ENCODE assay signal across 22 cellular contexts in genomic region chr1:193846881-193847280, GRCh38.
A peak's percentile ranks its signal among the peaks of the same experiment; 100 is the strongest.
DNase-seq lines count a peak whose midpoint lies in the region; ATAC-seq and TF ChIP-seq lines count a peak whose summit lies in the region.
"Had no signal": no experiment of that assay in that cellular context is flagged by ENCODE, and none has a peak within 500 bp of the region (broad histone marks: within the 10 kb centered on the region; RNA-seq: fewer than 3 reads in every experiment).

No MANE protein-coding gene starts in this region.

- TF ChIP-seq CTCF in IMR-90 (conservative IDR thresholded peaks at IDR 0.05; ENCODE audit: low read depth, low read length): no peak
- no peak for TF ChIP-seq CTCF in right atrium auricular region (IDR thresholded peaks at IDR 0.05)

- H3K27me3 ChIP-seq in IMR-90 (ENCODE audit: control insufficient read depth, insufficient read depth, low read length) (no peaks in the 10 kb centered on the region), right atrium auricular region (no peaks in the 10 kb centered on the region)
- H3K27me3 ChIP-seq: Peyer's patch, SJCRH30 had no signal

- no peak overlapping the region for H4K8ac ChIP-seq in IMR-90 (ENCODE audit: low read depth in 2 of 2, low read length in 2 of 2)

- in situ Hi-C loops in IMR-90 (cut with MboI; ENCODE audit: low sequenced_read_pairs): no loop called here

- no peaks in the 10 kb centered on the region for H3K79me1 ChIP-seq in IMR-90 (ENCODE audit: low read depth in 1 of 2, low read length in 2 of 2)

- H3K27ac Mint-ChIP-seq in immature natural killer cell: no peak overlapping the region
- H3K27ac Mint-ChIP-seq: CD4-positive, CD25-positive, alpha-beta regulatory T cell; H9 had no signal

- no peak overlapping the region for H4K5ac ChIP-seq in IMR-90 (ENCODE audit: low read depth, low read length)

- H3K4me1 ChIP-seq in IMR-90 (ENCODE audit: control insufficient read depth, insufficient read depth, low read length) (no peaks in the 10 kb centered on the region; the same call in 1 of the 2 replicates), right atrium auricular region (no peaks in the 10 kb centered on the region)
- H3K4me1 ChIP-seq: Peyer's patch, SJCRH30 had no signal

- no peak overlapping the region for H3K4ac ChIP-seq in IMR-90 (ENCODE audit: low read depth, low read length)

- DNase-seq in IMR-90 (peak; percentile 11), NCI-H446 treated with DMSO at 0.1 percent for 48 hours (lab: John Stamatoyannopoulos, UW) (peak; percentile 87), astrocyte of the hippocampus (ENCODE audit: low read depth, low spot score) (peak; percentile 62), right atrium auricular region (ENCODE audit: low spot score) (no peak), immature natural killer cell (no peak), RPMI8226 (no peak)
- DNase-seq: CD4-positive, CD25-positive, alpha-beta regulatory T cell; DMS79; GM23248; H9; KBM-7; NCI-H1105; NCI-H146; NCI-H2029 treated with DMSO at 0.1 percent for 48 hours; NCI-H510A treated with DMSO at 0.1 percent for 48 hours; NCI-H774; Peyer's patch; SJCRH30 had no signal

- peaks cover 0 to 3% (median 0%) of the 10 kb centered on the region in 3 donors for H3K27me3 Mint-ChIP-seq in immature natural killer cell (ENCODE audit: low read depth in 3 of 3)
- H3K27me3 Mint-ChIP-seq: CD4-positive, CD25-positive, alpha-beta regulatory T cell had no signal

- H3K9ac ChIP-seq in IMR-90 (ENCODE audit: low read depth, low read length): no peak overlapping the region
- H3K9ac ChIP-seq: GM23248 had no signal

- H3K4me2 ChIP-seq in IMR-90 (ENCODE audit: low read depth, low read length): no peak overlapping the region

- CTCF ChIA-PET in IMR-90 (lab: Yijun Ruan, JAX): no interaction called here

- no peak overlapping the region for H2BK5ac ChIP-seq in IMR-90 (ENCODE audit: low read depth, low read length, poor library complexity, severe bottlenecking)

- no peaks in the 10 kb centered on the region for H3K9me1 ChIP-seq in IMR-90 (ENCODE audit: insufficient read depth, low read length)

- no peak for TF ChIP-seq RAD21 in IMR-90 (IDR thresholded peaks at IDR 0.05; ENCODE audit: low read length)

- no peak overlapping the region for H3K14ac ChIP-seq in IMR-90 (replicated peaks; ENCODE audit: low read depth, low read length)

- H2BK120ac ChIP-seq in IMR-90 (ENCODE audit: low read depth, low read length): no peak overlapping the region

- H4K20me1 ChIP-seq in IMR-90 (ENCODE audit: insufficient read depth, low read length): no peaks in the 10 kb centered on the region

- POLR2A ChIA-PET in IMR-90 (lab: Charles Lee; ENCODE audit: unreplicated experiment): no interaction called here

- no peak overlapping the region for H2BK20ac ChIP-seq in IMR-90 (ENCODE audit: low read depth, low read length)

- H3K4me3 Mint-ChIP-seq in immature natural killer cell: no peak overlapping the region
- H3K4me3 Mint-ChIP-seq: CD4-positive, CD25-positive, alpha-beta regulatory T cell; H9 had no signal

- H3K27ac ChIP-seq in IMR-90 (ENCODE audit: insufficient read depth, low read length) (no peak overlapping the region), right atrium auricular region (no peak overlapping the region)
- H3K27ac ChIP-seq: GM23248, HL-60, Peyer's patch, SJCRH30 had no signal

- H3K56ac ChIP-seq in IMR-90 (ENCODE audit: extremely low read depth, insufficient read depth, low read length): no peak overlapping the region

- H3K36me3 Mint-ChIP-seq in immature natural killer cell: no peaks in the 10 kb centered on the region
- H3K36me3 Mint-ChIP-seq: CD4-positive, CD25-positive, alpha-beta regulatory T cell had no signal

- H2AK5ac ChIP-seq in IMR-90 (ENCODE audit: low read depth, low read length): no peak overlapping the region

- intact Hi-C loops in IMR-90 (cut with micrococcal nuclease): no loop called here

- ATAC-seq in IMR-90 (ENCODE audit: low read depth) (peak; percentile 61), GM21423 (IDR thresholded peaks at IDR 0.05; ENCODE audit: unreplicated experiment) (no peak)
- ATAC-seq: GM12878, HepG2 had no signal

- no peak overlapping the region for H3K23ac ChIP-seq in IMR-90 (ENCODE audit: low read depth, low read length)

- dilution Hi-C loops in IMR-90 (cut with HindIII; ENCODE audit: low sequenced_read_pairs, unreplicated experiment): no loop called here

- H2BK15ac ChIP-seq in IMR-90 (ENCODE audit: low read depth, low read length): no peak overlapping the region

- H4K91ac ChIP-seq in IMR-90 (ENCODE audit: insufficient read depth, low read depth, low read length): no peak overlapping the region

- H3K36me3 ChIP-seq in IMR-90 (ENCODE audit: control insufficient read depth, insufficient read depth, low read length) (no peaks in the 10 kb centered on the region), right atrium auricular region (no peaks in the 10 kb centered on the region)
- H3K36me3 ChIP-seq: Peyer's patch, SJCRH30 had no signal

- no peak overlapping the region for H3K18ac ChIP-seq in IMR-90 (ENCODE audit: low read depth, low read length)

- no peaks in the 10 kb centered on the region for H3K4me1 Mint-ChIP-seq in immature natural killer cell

- H3K9me3 ChIP-seq in IMR-90 (ENCODE audit: control insufficient read depth, insufficient read depth, low read length) (no peaks in the 10 kb centered on the region), right atrium auricular region (no peaks in the 10 kb centered on the region)
- H3K9me3 ChIP-seq: Peyer's patch, SJCRH30 had no signal

- H2AK9ac ChIP-seq in IMR-90 (replicated peaks; ENCODE audit: low read depth, low read length, poor library complexity): no peak overlapping the region

- no TSS peak for BruUV-seq in IMR-90 (replicated peaks; lab: Mats Ljungman, UMichigan)

- no peak overlapping the region for H3K4me3 ChIP-seq in IMR-90 (ENCODE audit: insufficient read depth, low read depth, low read length)
- H3K4me3 ChIP-seq in right atrium auricular region: no peak overlapping the region
- H3K4me3 ChIP-seq: GM12878, GM23248, Peyer's patch, SJCRH30 had no signal

- peaks cover 0 to 3% (median 0%) of the 10 kb centered on the region in 6 donors for H3K9me3 Mint-ChIP-seq in immature natural killer cell

- no CpG with 5 or more reads among the region's 2 CpGs for whole genome bisulfite sequencing in IMR-90 (ENCODE audit: extremely low coverage in 2 of 2, insufficient read length in 1 of 2), 2 experiments

- no peak overlapping the region for H2AFZ ChIP-seq in IMR-90 (replicated peaks; ENCODE audit: low read length, poor library complexity)
- H2AFZ ChIP-seq: GM23248 had no signal

- no peak for TF ChIP-seq POLR2A in IMR-90 (IDR thresholded peaks at IDR 0.05; ENCODE audit: low read depth, low read length)

TF ChIP-seq in IMR-90, 13 proteins besides CTCF, POLR2A, EP300 and RAD21:
- TF ChIP-seq, protein P1, sequence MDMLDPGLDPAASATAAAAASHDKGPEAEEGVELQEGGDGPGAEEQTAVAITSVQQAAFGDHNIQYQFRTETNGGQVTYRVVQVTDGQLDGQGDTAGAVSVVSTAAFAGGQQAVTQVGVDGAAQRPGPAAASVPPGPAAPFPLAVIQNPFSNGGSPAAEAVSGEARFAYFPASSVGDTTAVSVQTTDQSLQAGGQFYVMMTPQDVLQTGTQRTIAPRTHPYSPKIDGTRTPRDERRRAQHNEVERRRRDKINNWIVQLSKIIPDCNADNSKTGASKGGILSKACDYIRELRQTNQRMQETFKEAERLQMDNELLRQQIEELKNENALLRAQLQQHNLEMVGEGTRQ (IDR thresholded peaks at IDR 0.05; ENCODE audit: low read depth, low read length): no peak
- TF ChIP-seq NFE2L2 (IDR thresholded peaks at IDR 0.05; ENCODE audit: low read depth, low read length): no peak

Comparison
In these comparisons a context has a peak if more than half of its experiments do, and no peak if none do; other contexts are left out.
1. DNase-seq: peak in IMR-90 (single experiment), NCI-H446 treated with DMSO at 0.1 percent for 48 hours (single experiment) and astrocyte of the hippocampus (single experiment); none in right atrium auricular region (single experiment), immature natural killer cell (0 of 3) and RPMI8226 (single experiment).